In the genomic region with DNA sequence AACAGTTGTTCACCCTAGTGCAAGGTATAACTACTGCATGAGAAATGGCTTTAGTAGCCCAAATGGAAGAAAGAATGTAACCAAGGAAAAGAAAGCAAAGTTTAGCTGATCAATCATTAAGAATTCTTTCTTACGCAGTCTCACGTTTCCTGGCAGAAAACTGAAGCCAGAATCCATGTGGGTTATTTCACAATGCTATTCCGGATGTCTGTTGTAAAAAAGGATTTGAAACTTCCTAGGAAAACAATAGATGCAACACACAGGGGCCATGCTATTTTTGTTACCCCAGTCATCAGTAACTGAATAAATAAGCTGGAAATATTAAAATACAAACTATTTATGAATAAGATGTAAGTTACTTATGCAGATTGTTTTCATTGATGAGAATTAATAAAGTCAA, we compare ENCODE assay signal across 1 cellular context.
TF ChIP-seq lines count a peak whose summit lies in the region.

No MANE protein-coding gene starts in this region.

TF ChIP-seq in H1, 55 proteins besides CTCF, POLR2A, EP300 and RAD21:
- TF ChIP-seq KDM5A (IDR thresholded peaks at IDR 0.05; ENCODE audit: low read length) (no peak), SP1 (IDR thresholded peaks at IDR 0.05; ENCODE audit: low read depth, low read length) (no peak), BCL11A (IDR thresholded peaks at IDR 0.05; ENCODE audit: low read depth in 2 of 2, low read length in 2 of 2) (no peak), RXRA (IDR thresholded peaks at IDR 0.05; ENCODE audit: insufficient read depth, low read depth, low read length) (no peak)
